11 cellular contexts compared by ENCODE assay signal in genomic region chr12:26182377-26182776, GRCh38.
"Had no signal": no experiment of that assay in that cellular context is flagged by ENCODE, and none has a peak within 500 bp of the region (broad histone marks: within the 10 kb centered on the region; RNA-seq: fewer than 3 reads in every experiment).

No MANE protein-coding gene starts in this region.

- H2AFZ ChIP-seq: GM23248, GM23338 had no signal

- H3K4me3 ChIP-seq: GM23248, GM23338, HAP-1 had no signal

- H3K27ac ChIP-seq: GM23248 had no signal

- H3K9ac ChIP-seq: GM23248 had no signal

- H3K4me1 ChIP-seq: HAP-1 had no signal

- ATAC-seq: GM23338, HCT116 had no signal

- H3K36me3 ChIP-seq: HAP-1 had no signal

- DNase-seq: GM23248, GOT3, H7, H9, HCEC 1CT, HFFc6 had no signal

- H3K9me3 ChIP-seq: HAP-1 had no signal

- H3K4me2 ChIP-seq: GM23338 had no signal

- FAIRE-seq: H1, H54 had no signal
